Comparison of ENCODE assay signal across 33 cellular contexts in genomic region chr1:114770989-114771388, GRCh38.
"Had no signal": no experiment of that assay in that cellular context is flagged by ENCODE, and none has a peak within 500 bp of the region (broad histone marks: within the 10 kb centered on the region; RNA-seq: fewer than 3 reads in every experiment).

No MANE protein-coding gene starts in this region.

- H3K27me3 ChIP-seq: adrenal gland, ascending aorta, body of pancreas, brain microvascular endothelial cell, breast epithelium, cardiac muscle cell had no signal

- H3K4me3 ChIP-seq: adrenal gland, ascending aorta, body of pancreas, breast epithelium, cardiac muscle cell had no signal

- H3K4me1 ChIP-seq: ascending aorta, body of pancreas, breast epithelium had no signal

- H3K27ac ChIP-seq: adrenal gland, ascending aorta, body of pancreas, brain microvascular endothelial cell, breast epithelium, cardiac muscle cell had no signal

- H3K36me3 ChIP-seq: breast epithelium had no signal

- H3K9me3 ChIP-seq: adrenal gland, ascending aorta, body of pancreas, breast epithelium had no signal

- DNase-seq: activated effector memory CD4-positive, alpha-beta T cell treated with anti-CD3 and anti-CD28 coated beads, Interleukin-2, amount 50 U/mL, for 16 hours; activated effector memory CD4-positive, alpha-beta T cell treated with Interleukin-2 at 50 U/mL for 16 hours; activated gamma-delta T cell; activated gamma-delta T cell treated with Interleukin-2 at 50 U/mL for 16 hours; activated naive CD4-positive, alpha-beta T cell; activated naive CD4-positive, alpha-beta T cell treated with anti-CD3 and anti-CD28 coated beads for 36 hours; activated naive CD4-positive, alpha-beta T cell treated with anti-CD3 and anti-CD28 coated beads, Interleukin-2, amount 10 ng/mL, durations not matched to agents 7 days and 5 days; activated naive CD4-positive, alpha-beta T cell treated with anti-CD3 and anti-CD28 coated beads, Interleukin-2, amount 50 U/mL, for 16 hours; activated naive CD4-positive, alpha-beta T cell treated with Interleukin-2 at 50 U/mL for 16 hours; activated naive CD8-positive, alpha-beta T cell treated with anti-CD3 and anti-CD28 coated beads for 36 hours; activated naive CD8-positive, alpha-beta T cell treated with anti-CD3 and anti-CD28 coated beads, Interleukin-2, amount 10 ng/mL, durations not matched to agents 7 days and 5 days; activated naive CD8-positive, alpha-beta T cell treated with anti-CD3 and anti-CD28 coated beads, Interleukin-2, amount 50 U/mL, for 24 hours; activated T-cell treated with anti-CD3 and anti-CD28 coated beads, Interleukin-2, amount 50 U/mL, for 1 hour; activated T-cell treated with anti-CD3 and anti-CD28 coated beads, Interleukin-2, amount 50 U/mL, for 24 hours; activated T-cell treated with anti-CD3 and anti-CD28 coated beads, Interleukin-2, amount 50 U/mL, for 4 hours; activated T-cell treated with anti-CD3 and anti-CD28 coated beads, Interleukin-2, amount 50 U/mL, for 48 hours; activated T-cell treated with anti-CD3 and anti-CD28 coated beads, Interleukin-2, amount 50 U/mL, for 72 hours; adrenal gland; amniotic stem cell; amygdala; anterior cingulate cortex; aorta; body of pancreas; brain microvascular endothelial cell; caudate nucleus; central memory CD4-positive, alpha-beta T cell; cerebellar nuclear complex had no signal

- ATAC-seq: activated naive CD4-positive, alpha-beta T cell treated with anti-CD3 and anti-CD28 coated beads, Interleukin-2, amount 50 U/mL, for 72 hours; activated naive CD8-positive, alpha-beta T cell treated with anti-CD3 and anti-CD28 coated beads, Interleukin-2, amount 50 U/mL, for 24 hours; activated T-cell treated with anti-CD3 and anti-CD28 coated beads, Interleukin-2, amount 50 U/mL, for 4 hours; activated T-cell treated with anti-CD3 and anti-CD28 coated beads, Interleukin-2, amount 50 U/mL, for 72 hours; activated T-helper 17 cell treated with anti-CD3 and anti-CD28 coated beads, Interleukin-2, amount 50 U/mL, for 72 hours; body of pancreas had no signal

- FAIRE-seq: astrocyte had no signal
